23 cellular contexts compared by ENCODE assay signal in the genomic region with DNA sequence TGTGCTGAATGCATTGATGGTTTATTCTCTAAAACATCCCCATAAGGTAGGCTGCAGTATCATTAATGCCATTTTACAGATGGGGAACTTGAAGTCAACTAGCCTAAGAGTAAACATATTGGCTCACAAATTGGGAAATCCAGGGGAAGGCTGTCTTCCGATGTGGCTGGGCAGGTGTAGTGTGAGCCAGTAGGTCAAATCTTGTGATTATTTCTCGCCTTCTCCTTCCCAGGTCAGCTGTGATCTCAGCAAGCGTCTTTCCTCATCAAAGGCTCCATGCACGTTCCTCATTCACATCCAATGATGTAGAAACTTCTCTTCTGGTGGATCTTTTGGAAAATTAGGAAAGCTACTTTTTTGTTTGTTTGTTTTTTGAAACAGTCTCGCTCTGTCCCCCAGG. TPM values are rescaled to one million over a fixed set of nuclear protein-coding genes. Genes with fewer than 3 reads are reported as not detected.
DNase-seq lines count a peak whose midpoint lies in the region; ATAC-seq and TF ChIP-seq lines count a peak whose summit lies in the region.
"Had no signal": no experiment of that assay in that cellular context is flagged by ENCODE, and none has a peak within 500 bp of the region (broad histone marks: within the 10 kb centered on the region; RNA-seq: fewer than 3 reads in every experiment).

No MANE protein-coding gene starts in this region.

- no peak for ATAC-seq in Right ventricle myocardium superior (ENCODE audit: poor library complexity)
- no peak for ATAC-seq in upper lobe of right lung
- ATAC-seq in natural killer cell: no peak
- no peak for ATAC-seq in activated naive CD4-positive, alpha-beta T cell treated with anti-CD3 and anti-CD28 coated beads, Interleukin-2, amount 50 U/mL, for 72 hours
- ATAC-seq: activated CD8-positive, alpha-beta memory T cell treated with anti-CD3 and anti-CD28 coated beads, Interleukin-2, amount 10 ng/mL, durations not matched to agents 7 days and 5 days; activated naive CD8-positive, alpha-beta T cell treated with anti-CD3 and anti-CD28 coated beads, Interleukin-2, amount 50 U/mL, for 24 hours; activated T-cell treated with anti-CD3 and anti-CD28 coated beads, Interleukin-2, amount 50 U/mL, for 4 hours; HCT116; mucosa of descending colon had no signal

- TF ChIP-seq CTCF in left ventricle myocardium inferior (IDR thresholded peaks at IDR 0.05; ENCODE audit: borderline replicate concordance): no peak
- no peak for TF ChIP-seq CTCF in neural progenitor cell (IDR thresholded peaks at IDR 0.05)
- TF ChIP-seq CTCF in upper lobe of right lung (IDR thresholded peaks at IDR 0.05): no peak
- no peak for TF ChIP-seq CTCF in natural killer cell (IDR thresholded peaks at IDR 0.05)
- TF ChIP-seq CTCF in adrenal gland (IDR thresholded peaks at IDR 0.05): no peak

- intact Hi-C loops in left ventricle myocardium inferior (cut with micrococcal nuclease): no loop called here
- intact Hi-C loops in Right ventricle myocardium superior (cut with DNase I): no loop called here
- intact Hi-C loops in upper lobe of right lung (cut with DNase I): no loop called here
- intact Hi-C loops in natural killer cell (cut with micrococcal nuclease): no loop called here
- intact Hi-C loops in adrenal gland (cut with DNase I): loop anchor here in 1 of 2 donors (10.0 kb wide), 1 partner anchor 59 kb away; no protein-coding TSS in a partner anchor

- H3K36me3 ChIP-seq in left ventricle myocardium inferior (no peaks in the 10 kb centered on the region), neural progenitor cell (no peaks in the 10 kb centered on the region), upper lobe of right lung (no peaks in the 10 kb centered on the region), adrenal gland (replicated peaks in 1 of 2) (no peaks in the 10 kb centered on the region)
- H3K36me3 ChIP-seq: ovary had no signal

- H3K4me1 ChIP-seq in left ventricle myocardium inferior: peaks cover 37% of the 10 kb centered on the region
- H3K4me1 ChIP-seq in neural progenitor cell: no peaks in the 10 kb centered on the region
- H3K4me1 ChIP-seq in upper lobe of right lung: peaks cover 33% of the 10 kb centered on the region
- H3K4me1 ChIP-seq in adrenal gland (replicated peaks in 1 of 2): peaks cover 32 to 34% of the 10 kb centered on the region in 2 donors

- no peak for DNase-seq in left ventricle myocardium inferior
- no peak for DNase-seq in Right ventricle myocardium superior
- DNase-seq in epithelial cell of prostate (ENCODE audit: low read depth, low spot score): no peak
- no peak for DNase-seq in neural progenitor cell (ENCODE audit: low spot score)
- DNase-seq in upper lobe of right lung: no peak
- DNase-seq in natural killer cell: no peak
- DNase-seq in activated naive CD4-positive, alpha-beta T cell treated with anti-CD3 and anti-CD28 coated beads, Interleukin-2, amount 50 U/mL, for 72 hours (ENCODE audit: low spot score in 2 of 2): no peak
- DNase-seq in adrenal gland: no peak
- DNase-seq: activated CD8-positive, alpha-beta memory T cell treated with anti-CD3 and anti-CD28 coated beads, Interleukin-2, amount 10 ng/mL, durations not matched to agents 7 days and 5 days; activated naive CD8-positive, alpha-beta T cell treated with anti-CD3 and anti-CD28 coated beads, Interleukin-2, amount 50 U/mL, for 24 hours; activated T-cell treated with anti-CD3 and anti-CD28 coated beads, Interleukin-2, amount 50 U/mL, for 4 hours; CD4-positive, alpha-beta memory T cell; foreskin fibroblast; islet precursor cell; mucosa of descending colon; NCI-H146; NCI-H2107; nephron progenitor cell; ovary; stimulated activated naive CD4-positive, alpha-beta T cell treated with Interleukin-2 at 50 U/mL for 16 hours; testis had no signal

- H3K27me3 ChIP-seq in left ventricle myocardium inferior (ENCODE audit: low read depth) (no peaks in the 10 kb centered on the region), neural progenitor cell (no peaks in the 10 kb centered on the region), upper lobe of right lung (no peaks in the 10 kb centered on the region), adrenal gland (no peaks in the 10 kb centered on the region)
- H3K27me3 ChIP-seq: ovary, testis had no signal

- no peaks in the 10 kb centered on the region for H3K9me3 ChIP-seq in left ventricle myocardium inferior (replicated peaks)
- H3K9me3 ChIP-seq in neural progenitor cell (ENCODE audit: low read depth): no peaks in the 10 kb centered on the region
- H3K9me3 ChIP-seq in upper lobe of right lung: no peaks in the 10 kb centered on the region
- H3K9me3 ChIP-seq in adrenal gland (replicated peaks in 1 of 3): no peaks in the 10 kb centered on the region
- H3K9me3 ChIP-seq: mucosa of descending colon, ovary, testis had no signal

- H3K4me2 ChIP-seq in neural progenitor cell: no peak overlapping the region

- H4K20me1 ChIP-seq in neural progenitor cell (ENCODE audit: low read depth): no peaks in the 10 kb centered on the region

- H3K9me3 Mint-ChIP-seq in neural progenitor cell (no peaks in the 10 kb centered on the region), natural killer cell (no peaks in the 10 kb centered on the region)
- H3K9me3 Mint-ChIP-seq in activated naive CD4-positive, alpha-beta T cell treated with anti-CD3 and anti-CD28 coated beads, Interleukin-2, amount 50 U/mL, for 72 hours: peaks cover 3 to 4% of the 10 kb centered on the region in 2 donors
- H3K9me3 Mint-ChIP-seq: activated naive CD8-positive, alpha-beta T cell treated with anti-CD3 and anti-CD28 coated beads, Interleukin-2, amount 50 U/mL, for 24 hours; activated T-cell treated with anti-CD3 and anti-CD28 coated beads, Interleukin-2, amount 50 U/mL, for 4 hours; central memory CD8-positive, alpha-beta T cell; nephron progenitor cell had no signal

- 84 to 88% (median 87%) methylated on average over 5 of the region's 5 CpGs for WGBS in adrenal gland, 4 donors

- H3K36me3 Mint-ChIP-seq in neural progenitor cell: no peaks in the 10 kb centered on the region
- H3K36me3 Mint-ChIP-seq in natural killer cell: no peaks in the 10 kb centered on the region
- peaks cover 0 to 6% of the 10 kb centered on the region in 2 donors for H3K36me3 Mint-ChIP-seq in activated naive CD4-positive, alpha-beta T cell treated with anti-CD3 and anti-CD28 coated beads, Interleukin-2, amount 50 U/mL, for 72 hours
- H3K36me3 Mint-ChIP-seq: CD4-positive, alpha-beta memory T cell had no signal

- H3K27ac Mint-ChIP-seq in neural progenitor cell: peak overlapping the region; percentile 2
- H3K27ac Mint-ChIP-seq in natural killer cell: no peak overlapping the region
- H3K27ac Mint-ChIP-seq in activated naive CD4-positive, alpha-beta T cell treated with anti-CD3 and anti-CD28 coated beads, Interleukin-2, amount 50 U/mL, for 72 hours: no peak overlapping the region
- H3K27ac Mint-ChIP-seq: activated CD8-positive, alpha-beta memory T cell treated with anti-CD3 and anti-CD28 coated beads, Interleukin-2, amount 10 ng/mL, durations not matched to agents 7 days and 5 days; activated naive CD8-positive, alpha-beta T cell treated with anti-CD3 and anti-CD28 coated beads, Interleukin-2, amount 50 U/mL, for 24 hours had no signal

- H3K4me3 Mint-ChIP-seq in neural progenitor cell (no peak overlapping the region), natural killer cell (no peak overlapping the region)
- H3K4me3 Mint-ChIP-seq: activated CD8-positive, alpha-beta memory T cell treated with anti-CD3 and anti-CD28 coated beads, Interleukin-2, amount 10 ng/mL, durations not matched to agents 7 days and 5 days; activated naive CD8-positive, alpha-beta T cell treated with anti-CD3 and anti-CD28 coated beads, Interleukin-2, amount 50 U/mL, for 24 hours; activated T-cell treated with anti-CD3 and anti-CD28 coated beads, Interleukin-2, amount 50 U/mL, for 4 hours; CD4-positive, alpha-beta memory T cell; central memory CD8-positive, alpha-beta T cell; nephron progenitor cell had no signal

- H3K4me1 Mint-ChIP-seq in neural progenitor cell (peaks cover 21% of the 10 kb centered on the region), natural killer cell (peaks cover 0 to 4% of the 10 kb centered on the region in 2 donors)
- H3K4me1 Mint-ChIP-seq: central memory CD8-positive, alpha-beta T cell had no signal

- TF ChIP-seq POLR2A in adrenal gland (IDR thresholded peaks at IDR 0.05): no peak

- H2AFZ ChIP-seq in neural progenitor cell (replicated peaks): no peak overlapping the region

- H3K9ac ChIP-seq in neural progenitor cell: no peak overlapping the region

- no peaks in the 10 kb centered on the region for H3K79me2 ChIP-seq in neural progenitor cell (ENCODE audit: low read depth)

- H3K27me3 Mint-ChIP-seq in neural progenitor cell (ENCODE audit: insufficient read depth, low read depth): peaks cover 8% of the 10 kb centered on the region
- H3K27me3 Mint-ChIP-seq in natural killer cell (ENCODE audit: low read depth in 2 of 2): peaks cover 0 to 5% of the 10 kb centered on the region in 2 donors
- H3K27me3 Mint-ChIP-seq: activated CD8-positive, alpha-beta memory T cell treated with anti-CD3 and anti-CD28 coated beads, Interleukin-2, amount 10 ng/mL, durations not matched to agents 7 days and 5 days; activated naive CD8-positive, alpha-beta T cell treated with anti-CD3 and anti-CD28 coated beads, Interleukin-2, amount 50 U/mL, for 24 hours; CD4-positive, alpha-beta memory T cell; central memory CD8-positive, alpha-beta T cell had no signal

- H3K4me3 ChIP-seq in left ventricle myocardium inferior (no peak overlapping the region), neural progenitor cell (no peak overlapping the region), upper lobe of right lung (no peak overlapping the region), adrenal gland (no peak overlapping the region)
- H3K4me3 ChIP-seq: mucosa of descending colon, ovary, testis had no signal

- H3F3A ChIP-seq in neural progenitor cell (ENCODE audit: low read depth): no peaks in the 10 kb centered on the region

- peak overlapping the region; percentile 75 for H3K27ac ChIP-seq in left ventricle myocardium inferior (replicated peaks)
- H3K27ac ChIP-seq in epithelial cell of prostate: peak overlapping the region; percentile 100
- H3K27ac ChIP-seq in neural progenitor cell: no peak overlapping the region
- H3K27ac ChIP-seq in upper lobe of right lung: peak overlapping the region; percentile 65
- peak overlapping the region in 1 of 5 donors; percentile 91 for H3K27ac ChIP-seq in adrenal gland
- H3K27ac ChIP-seq: ovary, testis had no signal

RNA-seq across cellular contexts. Expression of a gene that starts 45.3 kb away (rescaled TPM):
- total RNA-seq in left ventricle myocardium inferior: 20.5 TPM
- 21.0 TPM for total RNA-seq in Right ventricle myocardium superior
- total RNA-seq in neural progenitor cell (ENCODE audit: low replicate concordance): 33.3 and 57.3 TPM in 2 replicates
- total RNA-seq in upper lobe of right lung: 104 TPM
- 100 to 1,000 TPM; 121 to 134 (median 124) TPM for total RNA-seq in natural killer cell
- total RNA-seq in activated naive CD4-positive, alpha-beta T cell treated with anti-CD3 and anti-CD28 coated beads, Interleukin-2, amount 50 U/mL, for 72 hours: 10 to 100 TPM; 27.1 to 64.9 TPM
- total RNA-seq in adrenal gland: 10 to 100 TPM in 6 of 8 donors, 1 to 10 TPM in 2; 8.4 to 39.8 (median 35.2) TPM
- 10 to 100 TPM; 30.7 to 44.0 (median 42.8) TPM for polyA plus RNA-seq in adrenal gland
